ENCODE assay signal across 2 cellular contexts in the genomic region with DNA sequence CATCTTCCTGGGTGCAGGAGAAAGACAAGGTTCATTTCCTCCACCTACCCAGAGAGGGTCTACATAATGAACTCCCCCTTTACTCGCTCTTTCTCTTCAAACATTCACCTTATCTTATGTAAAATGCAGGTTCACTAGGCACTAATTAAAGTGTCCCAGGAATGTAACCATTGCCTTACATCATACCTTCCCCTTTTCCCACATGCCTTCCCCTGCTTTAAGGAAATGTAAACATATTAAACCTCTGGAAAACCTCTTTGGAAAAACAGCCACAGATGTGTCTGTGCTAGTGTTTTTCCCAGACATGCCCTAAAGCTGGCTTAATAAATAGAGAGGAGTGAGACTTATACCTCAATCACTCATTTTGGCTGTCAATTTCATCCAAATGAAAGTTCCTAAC.
TF ChIP-seq lines count a peak whose summit lies in the region.

No MANE protein-coding gene starts in this region.

TF ChIP-seq in A549, 52 proteins besides CTCF, POLR2A, EP300 and RAD21 (continued from another document):
- TF ChIP-seq, protein P1, sequence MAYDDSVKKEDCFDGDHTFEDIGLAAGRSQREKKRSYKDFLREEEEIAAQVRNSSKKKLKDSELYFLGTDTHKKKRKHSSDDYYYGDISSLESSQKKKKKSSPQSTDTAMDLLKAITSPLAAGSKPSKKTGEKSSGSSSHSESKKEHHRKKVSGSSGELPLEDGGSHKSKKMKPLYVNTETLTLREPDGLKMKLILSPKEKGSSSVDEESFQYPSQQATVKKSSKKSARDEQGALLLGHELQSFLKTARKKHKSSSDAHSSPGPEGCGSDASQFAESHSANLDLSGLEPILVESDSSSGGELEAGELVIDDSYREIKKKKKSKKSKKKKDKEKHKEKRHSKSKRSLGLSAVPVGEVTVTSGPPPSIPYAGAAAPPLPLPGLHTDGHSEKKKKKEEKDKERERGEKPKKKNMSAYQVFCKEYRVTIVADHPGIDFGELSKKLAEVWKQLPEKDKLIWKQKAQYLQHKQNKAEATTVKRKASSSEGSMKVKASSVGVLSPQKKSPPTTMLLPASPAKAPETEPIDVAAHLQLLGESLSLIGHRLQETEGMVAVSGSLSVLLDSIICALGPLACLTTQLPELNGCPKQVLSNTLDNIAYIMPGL (CRISPR knock-in tag; IDR thresholded peaks at IDR 0.05; ENCODE audit: borderline replicate concordance) = no peak
- TF ChIP-seq CBX8 (IDR thresholded peaks at IDR 0.05) (no peak), SMC3 (IDR thresholded peaks at IDR 0.05) (no peak), RCOR1 (IDR thresholded peaks at IDR 0.05; ENCODE audit: low read depth, low read length) (no peak), TP53 (CRISPR knock-in tag; IDR thresholded peaks at IDR 0.05) (no peak)
- TF ChIP-seq, protein P2, sequence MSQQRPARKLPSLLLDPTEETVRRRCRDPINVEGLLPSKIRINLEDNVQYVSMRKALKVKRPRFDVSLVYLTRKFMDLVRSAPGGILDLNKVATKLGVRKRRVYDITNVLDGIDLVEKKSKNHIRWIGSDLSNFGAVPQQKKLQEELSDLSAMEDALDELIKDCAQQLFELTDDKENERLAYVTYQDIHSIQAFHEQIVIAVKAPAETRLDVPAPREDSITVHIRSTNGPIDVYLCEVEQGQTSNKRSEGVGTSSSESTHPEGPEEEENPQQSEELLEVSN (IDR thresholded peaks at IDR 0.05; ENCODE audit: borderline replicate concordance, low read depth) = no peak

TF ChIP-seq in endothelial cell of umbilical vein, 7 proteins besides CTCF, POLR2A, EP300 and RAD21 (continued from another document):
- TF ChIP-seq, protein P3, sequence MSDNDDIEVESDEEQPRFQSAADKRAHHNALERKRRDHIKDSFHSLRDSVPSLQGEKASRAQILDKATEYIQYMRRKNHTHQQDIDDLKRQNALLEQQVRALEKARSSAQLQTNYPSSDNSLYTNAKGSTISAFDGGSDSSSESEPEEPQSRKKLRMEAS (IDR thresholded peaks at IDR 0.05; ENCODE audit: insufficient read depth, insufficient read length) = no peak
- TF ChIP-seq MYC (IDR thresholded peaks at IDR 0.05; ENCODE audit: low read depth, low read length) = no peak
- no peak for TF ChIP-seq POLR2AphosphoS5 (IDR thresholded peaks at IDR 0.05; ENCODE audit: insufficient read depth, low read depth, low read length)
- no peak for TF ChIP-seq EZH2 (IDR thresholded peaks at IDR 0.05; ENCODE audit: borderline replicate concordance, low read depth, low read length, severe bottlenecking)
